In genomic region chr13:109257761-109258157, GRCh38 we compare ENCODE assay signal across 7 cellular contexts.
A peak's percentile ranks its signal among the peaks of the same experiment; 100 is the strongest.
DNase-seq lines count a peak whose midpoint lies in the region; ATAC-seq, FAIRE-seq and TF ChIP-seq lines count a peak whose summit lies in the region.
"Not testable (repeated sequence)": the region's sequence is repeated elsewhere in the genome, so short reads cannot be mapped to it uniquely, and the experiment has no call there.

No MANE protein-coding gene starts in this region.

- H3K9me2 ChIP-seq in PC-3 (replicated peaks; ENCODE audit: low read length); SK-N-SH: not testable (repeated sequence)

- H4K20me1 ChIP-seq in PC-3 (ENCODE audit: low read length); SK-N-SH (ENCODE audit: insufficient read depth); keratinocyte (ENCODE audit: control insufficient read depth, extremely low read depth, insufficient read depth, low read length): not testable (repeated sequence)

- not testable (repeated sequence) for FAIRE-seq in keratinocyte (lab: Jason Lieb, UNC)

- not testable (repeated sequence) for H3K9ac ChIP-seq in PC-3 (ENCODE audit: low read length); SK-N-SH
- H3K9ac ChIP-seq in keratinocyte (ENCODE audit: control insufficient read depth, extremely low read depth, insufficient read depth, low read length), result peak overlapping the region; percentile 53

- H3K4me2 ChIP-seq in PC-3 (ENCODE audit: low read length); SK-N-SH: not testable (repeated sequence)
- H3K4me2 ChIP-seq in keratinocyte (ENCODE audit: control insufficient read depth, extremely low read depth, insufficient read depth, low read depth, low read length), result peak overlapping the region; percentile 72

- intact Hi-C loops in PC-3 (cut with micrococcal nuclease), result loop anchor here (1.0 to 5.0 kb wide), 2 partner anchors 14 to 110 kb away; no protein-coding TSS in a partner anchor
- intact Hi-C loops in heart left ventricle (cut with DNase I); sigmoid colon (cut with DNase I): not testable (repeated sequence)

- not testable (repeated sequence) for H2AFZ ChIP-seq in ACC112 (ENCODE audit: low read length, unreplicated experiment); PC-3 (ENCODE audit: low read length); SK-N-SH (ENCODE audit: low read depth); keratinocyte (ENCODE audit: control insufficient read depth, low read length)

- not testable (repeated sequence) for ATAC-seq in PC-3, heart left ventricle

- not testable (repeated sequence) for H3K9me1 ChIP-seq in keratinocyte (ENCODE audit: control insufficient read depth, extremely low read depth, insufficient read depth, low read length)

- H3K79me2 ChIP-seq in ACC112 (ENCODE audit: control insufficient read depth, insufficient read depth, low read length, unreplicated experiment); SK-N-SH (ENCODE audit: insufficient read depth): not testable (repeated sequence)
- H3K79me2 ChIP-seq in PC-3 (ENCODE audit: low read length) (peaks cover 49% of the 10 kb centered on the region), keratinocyte (ENCODE audit: control insufficient read depth, insufficient read depth, low read length) (peaks cover 12% of the 10 kb centered on the region)

- POLR2A ChIA-PET in PC-3 (lab: Charles Lee; ENCODE audit: unreplicated experiment); SK-N-SH (lab: Yijun Ruan, JAX): not testable (repeated sequence)

- TF ChIP-seq RAD21 in SK-N-SH (IDR thresholded peaks at IDR 0.05; ENCODE audit: low read length), result not testable (repeated sequence)

- H3K27ac ChIP-seq in ACC112 (ENCODE audit: low read depth, low read length) (peak overlapping the region; percentile 98), PC-3 (ENCODE audit: low read length) (peak overlapping the region; percentile 85), SK-N-SH (ENCODE audit: low read depth in 2 of 2, low read length in 1 of 2) (peak overlapping the region; percentile 50 to 58; a peak in 2 of 4 replicates), epithelial cell of prostate (peak overlapping the region; percentile 98), heart left ventricle (peak overlapping the region in 9 of 12 donors; percentile 45 to 93 (median 79)), keratinocyte (ENCODE audit: control insufficient read depth, insufficient read depth, low read length) (peak overlapping the region; percentile 96), sigmoid colon (peak overlapping the region in 3 of 4 donors; percentile 60 to 84 (median 73))

- not testable (repeated sequence) for H3K36me3 ChIP-seq in ACC112 (ENCODE audit: insufficient read depth, low read length); SK-N-SH (replicated peaks in 1 of 2; ENCODE audit: control insufficient read depth in 1 of 2, insufficient read depth in 2 of 2, low read length in 1 of 2); heart left ventricle; keratinocyte (ENCODE audit: control insufficient read depth in 2 of 2, extremely low read depth in 1 of 2, insufficient read depth in 2 of 2, low read length in 2 of 2); sigmoid colon
- H3K36me3 ChIP-seq in PC-3 (ENCODE audit: low read depth, low read length), result peaks cover 12% of the 10 kb centered on the region; the same call in 1 of the 2 replicates

- not testable (repeated sequence) for H3K4me3 ChIP-seq in ACC112 (ENCODE audit: low read depth, low read length); PC-3 (ENCODE audit: low read length); SK-N-SH (ENCODE audit: low read depth in 2 of 2, low read length in 1 of 2); heart left ventricle; keratinocyte (ENCODE audit: control insufficient read depth in 2 of 3, extremely low read depth in 1 of 3, insufficient read depth in 2 of 3, low read depth in 1 of 3, low read length in 3 of 3); sigmoid colon

- H3K27me3 ChIP-seq in ACC112 (ENCODE audit: insufficient read depth, low read length); PC-3 (ENCODE audit: low read length); SK-N-SH (ENCODE audit: insufficient read depth); heart left ventricle; keratinocyte (ENCODE audit: control insufficient read depth, extremely low read depth, insufficient read depth, low read length); sigmoid colon: not testable (repeated sequence)

- DNase-seq in PC-3; SK-N-SH; epithelial cell of prostate (ENCODE audit: low read depth, low spot score); heart left ventricle; keratinocyte (ENCODE audit: low read depth, low spot score); sigmoid colon: not testable (repeated sequence)

- CTCF ChIA-PET in PC-3 (lab: Charles Lee); SK-N-SH (lab: Yijun Ruan, JAX): not testable (repeated sequence)

- BruUV-seq in PC-3 (replicated peaks; lab: Mats Ljungman, UMichigan), result not testable (repeated sequence)

- dilution Hi-C loops in keratinocyte (cut with MboI; ENCODE audit: extremely low pct_ligation_motif_present, low sequenced_read_pairs), result not testable (repeated sequence)

- H3K4me1 ChIP-seq in ACC112 (ENCODE audit: control insufficient read depth, insufficient read depth, low read length, unreplicated experiment) (peaks cover 18% of the 10 kb centered on the region), PC-3 (ENCODE audit: insufficient read depth, low read length) (peaks cover 35% of the 10 kb centered on the region), heart left ventricle (peaks cover 0 to 11% (median 0%) of the 10 kb centered on the region in 12 donors), keratinocyte (ENCODE audit: control insufficient read depth, extremely low read depth, insufficient read depth, low read length) (peaks cover 54% of the 10 kb centered on the region), sigmoid colon (peaks cover 0 to 14% (median 5%) of the 10 kb centered on the region in 4 donors)
- not testable (repeated sequence) for H3K4me1 ChIP-seq in SK-N-SH (ENCODE audit: control insufficient read depth in 1 of 2, insufficient read depth in 2 of 2, low read depth in 1 of 2, low read length in 1 of 2)

- WGBS in SK-N-SH (ENCODE audit: low lambda C conversion rate), result 89% methylated on average over 6 of the region's 6 CpGs
- WGBS in heart left ventricle, 4 donors, result 82 to 92% (median 88%) methylated on average over 6 of the region's 6 CpGs
- WGBS in sigmoid colon, 2 donors, result 88 to 90% methylated on average over 6 of the region's 6 CpGs

- H3K9me3 ChIP-seq in PC-3 (ENCODE audit: low read length); SK-N-SH; keratinocyte (ENCODE audit: control insufficient read depth, low read depth, low read length); sigmoid colon: not testable (repeated sequence)
- H3K9me3 ChIP-seq in heart left ventricle, result peaks cover 0 to 11% (median 0%) of the 10 kb centered on the region in 12 donors

- TF ChIP-seq EP300 in SK-N-SH (IDR thresholded peaks at IDR 0.05; ENCODE audit: borderline replicate concordance in 1 of 2, low read depth in 1 of 2, low read length in 1 of 2); sigmoid colon (IDR thresholded peaks at IDR 0.05): not testable (repeated sequence)

- not testable (repeated sequence) for TF ChIP-seq POLR2A in heart left ventricle (IDR thresholded peaks at IDR 0.05); sigmoid colon (IDR thresholded peaks at IDR 0.05)

- not testable (repeated sequence) for H3F3A ChIP-seq in PC-3 (ENCODE audit: low read length, unreplicated experiment)
- peaks cover 12% of the 10 kb centered on the region for H3F3A ChIP-seq in SK-N-SH (replicated peaks; ENCODE audit: insufficient read depth)

- not testable (repeated sequence) for TF ChIP-seq CTCF in PC-3 (conservative IDR thresholded peaks at IDR 0.05; ENCODE audit: low read depth, low read length); SK-N-SH (IDR thresholded peaks at IDR 0.05); heart left ventricle (IDR thresholded peaks at IDR 0.05); keratinocyte (optimal IDR thresholded peaks at IDR 0.05 in 1 of 3, IDR thresholded peaks at IDR 0.05 in 1 of 3, conservative IDR thresholded peaks at IDR 0.05 in 1 of 3; ENCODE audit: extremely low read depth in 1 of 3, insufficient read depth in 2 of 3, low read length in 3 of 3); sigmoid colon (IDR thresholded peaks at IDR 0.05)
